Comparison of ENCODE assay signal across 8 cellular contexts in genomic region chr2:121185111-121185510, GRCh38.
"Had no signal": no experiment of that assay in that cellular context is flagged by ENCODE, and none has a peak within 500 bp of the region (broad histone marks: within the 10 kb centered on the region; RNA-seq: fewer than 3 reads in every experiment).

No MANE protein-coding gene starts in this region.

- H3K36me3 ChIP-seq: adrenal gland, left lung, thoracic aorta had no signal

- H3K27ac ChIP-seq: adrenal gland, left lung, thoracic aorta had no signal

- ATAC-seq: left lung, SK-N-SH treated with all-trans-retinoic acid at 6 μM for 48 hours had no signal

- H3K4me3 ChIP-seq: adrenal gland, left lung, thoracic aorta had no signal

- DNase-seq: activated CD4-positive, CD25-positive, alpha-beta regulatory T cell treated with anti-CD3 and anti-CD28 coated beads, Interleukin-2, amount 50 U/mL, for 72 hours; activated T-cell treated with anti-CD3 and anti-CD28 coated beads, Interleukin-2, amount 50 U/mL, for 1 hour; adrenal gland; dermis blood vessel endothelial cell; left lung; stimulated activated CD4-positive, alpha-beta T cell treated with anti-CD3 and anti-CD28 coated beads, Interleukin-2, amount 100 ng/mL, for 48 hours had no signal

- H3K4me1 ChIP-seq: adrenal gland had no signal

- H3K27me3 ChIP-seq: adrenal gland, left lung had no signal

- H3K9me3 ChIP-seq: adrenal gland, left lung, thoracic aorta had no signal
